Comparison of ENCODE assay signal across 25 cellular contexts in the genomic region with DNA sequence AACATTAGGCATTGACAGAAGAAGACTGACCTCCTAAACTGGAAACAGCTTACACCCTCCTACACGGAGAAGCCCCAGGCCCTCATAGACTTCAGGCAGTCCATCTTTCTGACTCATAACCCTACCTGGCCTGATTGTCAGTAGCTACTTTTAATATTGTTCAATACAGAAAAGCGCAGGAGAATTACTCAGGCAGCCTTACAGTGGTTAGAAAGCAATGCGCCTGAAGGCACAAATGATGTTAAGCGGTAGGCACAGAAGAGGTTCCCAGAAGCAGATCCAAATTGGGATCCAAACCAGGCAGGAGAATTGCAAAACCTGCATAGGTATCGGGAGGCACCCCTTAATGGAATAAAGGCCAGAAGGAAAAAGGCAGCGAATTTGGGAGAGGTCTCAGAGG. TPM values are rescaled to one million over a fixed set of nuclear protein-coding genes. Genes with fewer than 3 reads are reported as not detected.
DNase-seq lines count a peak whose midpoint lies in the region; ATAC-seq and TF ChIP-seq lines count a peak whose summit lies in the region.
"Had no signal": no experiment of that assay in that cellular context is flagged by ENCODE, and none has a peak within 500 bp of the region (broad histone marks: within the 10 kb centered on the region; RNA-seq: fewer than 3 reads in every experiment).

No MANE protein-coding gene starts in this region.

- H3K36me3 ChIP-seq in trophoblast cell (ENCODE audit: control insufficient read depth in 1 of 2, insufficient read depth in 2 of 2, low read length in 2 of 2), result peaks cover 3 to 4% of the 10 kb centered on the region in 2 experiments
- H3K36me3 ChIP-seq in hepatocyte (replicated peaks; ENCODE audit: insufficient read depth, low read depth), result no peaks in the 10 kb centered on the region
- H3K36me3 ChIP-seq in Peyer's patch, result no peaks in the 10 kb centered on the region
- H3K36me3 ChIP-seq: SJCRH30 had no signal

- H3K79me1 ChIP-seq in H9 (ENCODE audit: insufficient read depth, low read depth, low read length, poor library complexity, severe bottlenecking) (no peaks in the 10 kb centered on the region), trophoblast cell (ENCODE audit: low read length) (peaks cover 25% of the 10 kb centered on the region)

- CTCF ChIA-PET in WTC11 (lab: Charles Lee), result no interaction called here

- TF ChIP-seq POLR2A in Peyer's patch (IDR thresholded peaks at IDR 0.05), result no peak

- H2BK12ac ChIP-seq in H9 (ENCODE audit: insufficient read length, low read depth, low read length) (no peak overlapping the region), trophoblast cell (ENCODE audit: low read length) (peak overlapping the region; percentile 27)

- H4K5ac ChIP-seq in H9 (ENCODE audit: insufficient read length, low read depth, low read length), result no peak overlapping the region

- H3K56ac ChIP-seq in H9 (ENCODE audit: insufficient read length, low read depth, low read length), result no peak overlapping the region

- H3K9me3 ChIP-seq in H9 (ENCODE audit: control insufficient read depth, low read depth, low read length) (peaks cover 10% of the 10 kb centered on the region), trophoblast cell (ENCODE audit: insufficient read depth, low read depth, low read length) (peaks cover 3% of the 10 kb centered on the region), hepatocyte (ENCODE audit: low read depth) (peaks cover 6% of the 10 kb centered on the region), Peyer's patch (peaks cover 0 to 14% (median under 1%) of the 10 kb centered on the region in 4 donors)

- H3K23me2 ChIP-seq in H9 (ENCODE audit: insufficient read length, low read depth, low read length, poor library complexity, severe bottlenecking), result no peaks in the 10 kb centered on the region

- H3T11ph ChIP-seq in H9 (ENCODE audit: low read length), result no peak overlapping the region

- H2AFZ ChIP-seq in H9 (ENCODE audit: low read length) (no peak overlapping the region), trophoblast cell (ENCODE audit: insufficient read depth, low read length, poor library complexity) (no peak overlapping the region), hepatocyte (no peak overlapping the region)
- H2AFZ ChIP-seq: GM23338 had no signal

- H3K9ac ChIP-seq in H9 (ENCODE audit: extremely low read depth, insufficient read length, low read length) (no peak overlapping the region), trophoblast cell (ENCODE audit: low read length) (no peak overlapping the region)

- H3K79me2 ChIP-seq in H9 (ENCODE audit: insufficient read depth, low read length) (no peaks in the 10 kb centered on the region), trophoblast cell (ENCODE audit: control insufficient read depth, insufficient read depth, low read length, poor library complexity) (peaks cover 3% of the 10 kb centered on the region), hepatocyte (no peaks in the 10 kb centered on the region)

- H3K14ac ChIP-seq in H9 (ENCODE audit: insufficient read depth, low read length) (no peak overlapping the region), trophoblast cell (ENCODE audit: low read length) (no peak overlapping the region)

- POLR2A ChIA-PET in WTC11 (lab: Charles Lee), result no interaction called here

- H3K4me3 Mint-ChIP-seq in H9 (no peak overlapping the region), WTC11 (no peak overlapping the region)
- H3K4me3 Mint-ChIP-seq: GM23338 had no signal

- no peak for DNase-seq in H9
- DNase-seq in WTC11 (ENCODE audit: low spot score), result no peak
- peak; percentile 49 for DNase-seq in epithelial cell of prostate (ENCODE audit: low read depth, low spot score)
- peak; percentile 90 to 95 for DNase-seq in trophoblast cell
- DNase-seq in midbrain (lab: John Stamatoyannopoulos, UW), result no peak
- no peak for DNase-seq in hepatocyte (ENCODE audit: low spot score)
- no peak for DNase-seq in islet precursor cell
- no peak for DNase-seq in Peyer's patch
- DNase-seq: CD4-positive, CD25-positive, alpha-beta regulatory T cell; COR-L47; DMS 273 treated with DMSO at 0.1 percent for 48 hours; DMS79 treated with DMSO at 0.1 percent for 48 hours; HCEC 1CT; KG1; NCI-H1092 treated with DMSO at 0.1 percent for 48 hours; NCI-H1436 treated with DMSO at 0.1 percent for 48 hours; NCI-H2029; NCI-H226; NCI-H524; NCI-H774; NK-92 treated with Interleukin-12 subunit alpha and Interleukin-12 subunit beta, amount 100 ng/mL, for 24 hours; SJCRH30 had no signal

- ATAC-seq in WTC11, result no peak
- ATAC-seq: GM23338 had no signal

- H2BK120ac ChIP-seq in H9 (ENCODE audit: low read depth, low read length, poor library complexity, severe bottlenecking) (no peak overlapping the region), trophoblast cell (ENCODE audit: insufficient read depth, low read length, poor library complexity) (no peak overlapping the region)

- H3K27me3 Mint-ChIP-seq in H9 (ENCODE audit: low read depth) (no peaks in the 10 kb centered on the region), WTC11 (ENCODE audit: low read depth) (no peaks in the 10 kb centered on the region)
- H3K27me3 Mint-ChIP-seq: CD4-positive, CD25-positive, alpha-beta regulatory T cell had no signal

- no peak overlapping the region for H4K8ac ChIP-seq in H9 (replicated peaks; ENCODE audit: insufficient read length, low read depth, low read length)
- H4K8ac ChIP-seq in trophoblast cell (ENCODE audit: low read depth, low read length), result no peak overlapping the region

- peaks cover 13 to 15% of the 10 kb centered on the region in 2 experiments for H3K9me3 Mint-ChIP-seq in H9
- H3K9me3 Mint-ChIP-seq in WTC11, result peaks cover 23% of the 10 kb centered on the region

- H4K91ac ChIP-seq in H9 (ENCODE audit: insufficient read length, low read depth, low read length) (peak overlapping the region; percentile 53), trophoblast cell (ENCODE audit: low read depth, low read length) (no peak overlapping the region)

- H3K27ac ChIP-seq in H9 (ENCODE audit: insufficient read length, low read depth, low read length) (no peak overlapping the region), epithelial cell of prostate (peak overlapping the region; percentile 94), trophoblast cell (ENCODE audit: low read depth, low read length) (peak overlapping the region; percentile 90), hepatocyte (no peak overlapping the region), Peyer's patch (no peak overlapping the region)
- H3K27ac ChIP-seq: SJCRH30 had no signal

- H2BK20ac ChIP-seq in H9 (ENCODE audit: low read depth, low read length, poor library complexity, severe bottlenecking), result no peak overlapping the region

- no peak overlapping the region for H3K23ac ChIP-seq in H9 (ENCODE audit: insufficient read length, low read depth, low read length)
- H3K23ac ChIP-seq in trophoblast cell (ENCODE audit: low read length), result no peak overlapping the region

- H2AK5ac ChIP-seq in H9 (ENCODE audit: insufficient read length, low read length) (no peak overlapping the region), trophoblast cell (ENCODE audit: low read length) (no peak overlapping the region)

- H3K4me3 ChIP-seq in trophoblast cell (ENCODE audit: low read depth, low read length), result no peak overlapping the region
- H3K4me3 ChIP-seq in hepatocyte, result no peak overlapping the region
- H3K4me3 ChIP-seq in Peyer's patch, result no peak overlapping the region
- H3K4me3 ChIP-seq: GM23338, SJCRH30 had no signal

- WGBS in H9 (ENCODE audit: extremely low coverage, insufficient read length, low lambda C conversion rate), result no CpG with 5 or more reads among the region's 6 CpGs
- no CpG with 5 or more reads among the region's 6 CpGs for WGBS in trophoblast cell (ENCODE audit: extremely low coverage, insufficient coverage, insufficient read length)
- WGBS in hepatocyte (ENCODE audit: low lambda C conversion rate, missing lambda C conversion rate), result 84% methylated on average over 6 of the region's 6 CpGs

- H3K4me1 ChIP-seq in H9 (ENCODE audit: insufficient read depth, low read length) (peaks cover 5% of the 10 kb centered on the region; the same call in 1 of the 2 replicates), trophoblast cell (ENCODE audit: control insufficient read depth in 1 of 2, insufficient read depth in 2 of 2, low read length in 2 of 2) (peaks cover 19 to 26% of the 10 kb centered on the region in 2 experiments), hepatocyte (ENCODE audit: insufficient read depth) (peaks cover 6% of the 10 kb centered on the region), Peyer's patch (peaks cover 0 to 3% (median 0%) of the 10 kb centered on the region in 4 donors)

- peaks cover 26 to 39% of the 10 kb centered on the region in 2 experiments for H3K4me1 Mint-ChIP-seq in H9
- peaks cover 31% of the 10 kb centered on the region for H3K4me1 Mint-ChIP-seq in WTC11

- no peak for TF ChIP-seq CTCF in H9 (conservative IDR thresholded peaks at IDR 0.05)
- TF ChIP-seq CTCF in WTC11 (IDR thresholded peaks at IDR 0.05), result no peak
- no peak for TF ChIP-seq CTCF in hepatocyte (IDR thresholded peaks at IDR 0.05; ENCODE audit: poor library complexity)
- TF ChIP-seq CTCF in Peyer's patch (IDR thresholded peaks at IDR 0.05), result no peak

- H2BK15ac ChIP-seq in H9 (ENCODE audit: low read depth, low read length), result no peak overlapping the region

- no peaks in the 10 kb centered on the region for H3K9me2 ChIP-seq in hepatocyte (replicated peaks; ENCODE audit: insufficient read depth)

- H4K20me1 ChIP-seq in H9 (ENCODE audit: control insufficient read depth, insufficient read depth, insufficient read length), result no peaks in the 10 kb centered on the region
- no peaks in the 10 kb centered on the region for H4K20me1 ChIP-seq in hepatocyte (ENCODE audit: insufficient read depth, poor library complexity, severe bottlenecking)

- 0 out of 7 replicates have a peak overlapping the region, but pooled peaks of 1 of the 3 experiments have one; percentile 91 for H3K27ac Mint-ChIP-seq in H9
- H3K27ac Mint-ChIP-seq in WTC11, result peak overlapping the region; percentile 33
- H3K27ac Mint-ChIP-seq: CD4-positive, CD25-positive, alpha-beta regulatory T cell had no signal

- no peak overlapping the region for H4K12ac ChIP-seq in trophoblast cell (ENCODE audit: low read depth, low read length)

- H3K4me2 ChIP-seq in H9 (ENCODE audit: insufficient read depth, insufficient read length, low read length), result no peak overlapping the region
- H3K4me2 ChIP-seq in trophoblast cell (ENCODE audit: low read length), result no peak overlapping the region
- no peak overlapping the region for H3K4me2 ChIP-seq in hepatocyte
- H3K4me2 ChIP-seq: GM23338 had no signal

- H2BK5ac ChIP-seq in H9 (ENCODE audit: insufficient read length, low read length) (no peak overlapping the region), trophoblast cell (ENCODE audit: low read depth, low read length, poor library complexity) (no peak overlapping the region)

- H3K18ac ChIP-seq in H9 (ENCODE audit: insufficient read length, low read depth, low read length), result no peak overlapping the region
- H3K18ac ChIP-seq in trophoblast cell (ENCODE audit: low read length), result no peak overlapping the region

- H3K36me3 Mint-ChIP-seq in H9 (ENCODE audit: insufficient read depth in 1 of 3, low read depth in 3 of 3) (peaks cover 7 to 26% (median 10%) of the 10 kb centered on the region in 3 experiments), WTC11 (peaks cover 18% of the 10 kb centered on the region)

- H3K27me3 ChIP-seq in H9 (ENCODE audit: insufficient read depth, low read length) (no peaks in the 10 kb centered on the region), trophoblast cell (ENCODE audit: insufficient read depth, low read length) (no peaks in the 10 kb centered on the region), hepatocyte (no peaks in the 10 kb centered on the region), Peyer's patch (no peaks in the 10 kb centered on the region)
- H3K27me3 ChIP-seq: SJCRH30 had no signal

- H3K4ac ChIP-seq in H9 (ENCODE audit: low read depth, low read length), result no peak overlapping the region
- no peak overlapping the region for H3K4ac ChIP-seq in trophoblast cell (ENCODE audit: low read depth, low read length)

RNA-seq across cellular contexts. Expression of gene CYREN, which starts 5.4 kb away (rescaled TPM):
- total RNA-seq in H9 (2021) (72.0 and 76.0 TPM in 2 replicates), WTC11 (2021) (37.9 to 43.0 TPM (median 41.4 TPM) in 3 replicates), hepatocyte (41.6 and 43.2 TPM in 2 replicates), Peyer's patch (10 to 100 TPM; 32.4 to 66.8 (median 42.5) TPM)
- polyA plus RNA-seq in trophoblast cell (2013), result 32.9 and 33.9 TPM in 2 replicates
- polyA plus RNA-seq in hepatocyte, result 45.2 and 53.5 TPM in 2 replicates

RNA-seq across cellular contexts. Expression of gene TMEM140, which starts 28.1 kb away (rescaled TPM):
- not detected in 2 replicates for total RNA-seq in H9 (2021)
- total RNA-seq in WTC11 (2021), result 0.11 to 0.14 TPM in 2 of 3 replicates, not detected in the other
- 0.25 and 0.26 TPM in 2 replicates for polyA plus RNA-seq in trophoblast cell (2013)
- 19.4 and 20.8 TPM in 2 replicates for total RNA-seq in hepatocyte
- 12.9 and 23.1 TPM in 2 replicates for polyA plus RNA-seq in hepatocyte
- 10 to 100 TPM; 33.4 to 39.6 (median 36.5) TPM for total RNA-seq in Peyer's patch
- total RNA-seq: GM23338 had no signal

RNA-seq across cellular contexts. Expression of gene WDR91, which starts 35.4 kb away (rescaled TPM):
- total RNA-seq in H9 (2021) (7.3 and 9.4 TPM in 2 replicates), WTC11 (2021) (8.8 to 12.0 TPM (median 10.2 TPM) in 3 replicates), hepatocyte (7.3 and 8.0 TPM in 2 replicates), Peyer's patch (10 to 100 TPM in 3 of 4 donors, 1 to 10 TPM in 1; 6.7 to 44.6 (median 22.2) TPM)
- polyA plus RNA-seq in trophoblast cell (2013), result 11.4 and 11.5 TPM in 2 replicates
- polyA plus RNA-seq in hepatocyte, result 8.2 and 8.5 TPM in 2 replicates

RNA-seq across cellular contexts. Expression of gene STRA8, which starts 57.7 kb away (rescaled TPM):
- total RNA-seq in H9 (2021) (not detected in 2 replicates), WTC11 (2021) (not detected in 3 replicates), hepatocyte (not detected in 2 replicates), Peyer's patch (not detected)
- not detected in 2 replicates for polyA plus RNA-seq in trophoblast cell (2013)
- polyA plus RNA-seq in hepatocyte, result not detected in 2 replicates
- total RNA-seq: CD4-positive, CD25-positive, alpha-beta regulatory T cell; GM23338; HT1080; SJCRH30 had no signal
- polyA plus RNA-seq: BJ; CD4-positive, CD25-positive, alpha-beta regulatory T cell; GM23338 had no signal

Comparison
In these comparisons a context has a peak if more than half of its experiments do, and no peak if none do; other contexts are left out.
1. DNase-seq: peak in epithelial cell of prostate (single experiment) and trophoblast cell (2 of 2); none in H9 (single experiment), WTC11 (single experiment), midbrain (single experiment), hepatocyte (single experiment), islet precursor cell (single experiment) and Peyer's patch (0 of 3).
2. H3K27ac ChIP-seq: peak in epithelial cell of prostate (single experiment) and trophoblast cell (single experiment); none in H9 (single experiment), hepatocyte (single experiment) and Peyer's patch (0 of 4).
3. RNA of gene TMEM140, which starts 28.1 kb away (total RNA-seq): 33.4 to 39.6 TPM in Peyer's patch and 19.4 to 20.8 TPM in hepatocyte; not detected in H9 and 0.11 to 0.14 TPM in WTC11; every median in the first group is over 10 times any median in the second.